In genomic region chr6:124780621-124781020, GRCh38 we compare ENCODE assay signal across 11 cellular contexts.
"Had no signal": no experiment of that assay in that cellular context is flagged by ENCODE, and none has a peak within 500 bp of the region (broad histone marks: within the 10 kb centered on the region; RNA-seq: fewer than 3 reads in every experiment).

No MANE protein-coding gene starts in this region.

- DNase-seq: activated CD4-positive, alpha-beta T cell treated with anti-CD3 and anti-CD28 coated beads, Interleukin-2, amount 50 U/mL, for 1 hour; activated naive CD4-positive, alpha-beta T cell treated with anti-CD3 and anti-CD28 coated beads for 36 hours; activated T-cell treated with anti-CD3 and anti-CD28 coated beads for 4 hours; cortex of kidney; effector CD8-positive, alpha-beta T cell; hippocampal formation; kidney glomerular epithelial cell; stimulated activated CD4-positive, alpha-beta T cell treated with anti-CD3 and anti-CD28 coated beads, Interleukin-15, amount 100 ng/mL, for 24 hours; tibial artery; uterus had no signal

- H3K27me3 ChIP-seq: tibial artery, uterus had no signal

- H3K4me3 ChIP-seq: tibial artery, uterus had no signal

- H3K9me3 ChIP-seq: tibial artery, uterus had no signal

- H3K27ac ChIP-seq: tibial artery, uterus had no signal

- H3K4me1 ChIP-seq: tibial artery, uterus had no signal

- ATAC-seq: activated T-helper 17 cell treated with anti-CD3 and anti-CD28 coated beads, Interleukin-2, amount 50 U/mL, for 72 hours had no signal

- H3K36me3 ChIP-seq: uterus had no signal
